ENCODE assay signal across 1 cellular context in the genomic region with DNA sequence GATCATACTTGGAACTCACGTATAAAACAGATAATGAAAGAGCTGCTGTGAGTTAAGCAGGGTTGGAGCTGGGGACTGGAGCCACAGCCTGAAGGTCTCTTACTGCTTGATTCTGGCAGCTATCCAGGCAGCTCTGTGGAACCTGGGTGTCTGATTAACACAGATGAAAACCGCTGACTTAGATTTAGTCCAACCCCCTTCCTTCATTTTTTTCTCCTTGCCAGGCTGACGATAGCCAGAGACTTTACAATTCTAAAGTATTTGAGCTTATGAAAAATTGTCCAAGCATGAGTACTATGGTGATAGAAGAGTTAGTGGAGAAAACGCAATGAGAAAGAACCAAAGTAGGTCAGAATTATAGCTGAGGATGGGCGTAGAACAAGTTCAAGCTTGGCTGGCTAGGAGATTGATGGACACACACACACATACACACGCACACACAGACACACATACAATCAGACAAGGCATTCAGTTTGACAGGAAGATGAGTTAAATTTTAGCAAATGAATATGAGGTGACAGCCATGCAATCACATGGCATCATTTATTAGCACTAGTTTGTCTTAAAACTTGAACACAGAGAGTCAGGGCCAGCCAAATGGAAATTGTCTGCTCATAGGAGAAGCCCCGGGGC.
TF ChIP-seq lines count a peak whose summit lies in the region.

No MANE protein-coding gene starts in this region.

TF ChIP-seq in GM12878, 131 proteins besides CTCF, POLR2A, EP300 and RAD21 (continued from another document):
- TF ChIP-seq, protein P1, sequence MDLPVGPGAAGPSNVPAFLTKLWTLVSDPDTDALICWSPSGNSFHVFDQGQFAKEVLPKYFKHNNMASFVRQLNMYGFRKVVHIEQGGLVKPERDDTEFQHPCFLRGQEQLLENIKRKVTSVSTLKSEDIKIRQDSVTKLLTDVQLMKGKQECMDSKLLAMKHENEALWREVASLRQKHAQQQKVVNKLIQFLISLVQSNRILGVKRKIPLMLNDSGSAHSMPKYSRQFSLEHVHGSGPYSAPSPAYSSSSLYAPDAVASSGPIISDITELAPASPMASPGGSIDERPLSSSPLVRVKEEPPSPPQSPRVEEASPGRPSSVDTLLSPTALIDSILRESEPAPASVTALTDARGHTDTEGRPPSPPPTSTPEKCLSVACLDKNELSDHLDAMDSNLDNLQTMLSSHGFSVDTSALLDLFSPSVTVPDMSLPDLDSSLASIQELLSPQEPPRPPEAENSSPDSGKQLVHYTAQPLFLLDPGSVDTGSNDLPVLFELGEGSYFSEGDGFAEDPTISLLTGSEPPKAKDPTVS (IDR thresholded peaks at IDR 0.05; ENCODE audit: low read depth, low read length) = no peak
- TF ChIP-seq ZBED1 (IDR thresholded peaks at IDR 0.05; ENCODE audit: borderline replicate concordance) (no peak), MYB (IDR thresholded peaks at IDR 0.05; ENCODE audit: borderline replicate concordance, low read depth, low read length) (no peak), SIX5 (IDR thresholded peaks at IDR 0.05; ENCODE audit: low read depth, low read length, severe bottlenecking) (no peak), STAT1 (conservative IDR thresholded peaks at IDR 0.05) (no peak), TARDBP (IDR thresholded peaks at IDR 0.05; ENCODE audit: borderline replicate concordance) (no peak), KDM1A (IDR thresholded peaks at IDR 0.05; ENCODE audit: borderline replicate concordance) (no peak), MTA3 (IDR thresholded peaks at IDR 0.05; ENCODE audit: borderline replicate concordance, low read length) (no peak), SPI1 (IDR thresholded peaks at IDR 0.05; ENCODE audit: borderline replicate concordance, insufficient read depth, low read depth, low read length) (no peak), STAT3 (IDR thresholded peaks at IDR 0.05; ENCODE audit: low read depth, low read length) (no peak), JUND (IDR thresholded peaks at IDR 0.05; ENCODE audit: low read depth, low read length) (no peak), ZNF24 (IDR thresholded peaks at IDR 0.05) (no peak), RBBP5 (conservative IDR thresholded peaks at IDR 0.05) (no peak)
- TF ChIP-seq, protein P2, sequence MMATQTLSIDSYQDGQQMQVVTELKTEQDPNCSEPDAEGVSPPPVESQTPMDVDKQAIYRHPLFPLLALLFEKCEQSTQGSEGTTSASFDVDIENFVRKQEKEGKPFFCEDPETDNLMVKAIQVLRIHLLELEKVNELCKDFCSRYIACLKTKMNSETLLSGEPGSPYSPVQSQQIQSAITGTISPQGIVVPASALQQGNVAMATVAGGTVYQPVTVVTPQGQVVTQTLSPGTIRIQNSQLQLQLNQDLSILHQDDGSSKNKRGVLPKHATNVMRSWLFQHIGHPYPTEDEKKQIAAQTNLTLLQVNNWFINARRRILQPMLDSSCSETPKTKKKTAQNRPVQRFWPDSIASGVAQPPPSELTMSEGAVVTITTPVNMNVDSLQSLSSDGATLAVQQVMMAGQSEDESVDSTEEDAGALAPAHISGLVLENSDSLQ (IDR thresholded peaks at IDR 0.05) = peak; percentile 82
- TF ChIP-seq, protein P3, sequence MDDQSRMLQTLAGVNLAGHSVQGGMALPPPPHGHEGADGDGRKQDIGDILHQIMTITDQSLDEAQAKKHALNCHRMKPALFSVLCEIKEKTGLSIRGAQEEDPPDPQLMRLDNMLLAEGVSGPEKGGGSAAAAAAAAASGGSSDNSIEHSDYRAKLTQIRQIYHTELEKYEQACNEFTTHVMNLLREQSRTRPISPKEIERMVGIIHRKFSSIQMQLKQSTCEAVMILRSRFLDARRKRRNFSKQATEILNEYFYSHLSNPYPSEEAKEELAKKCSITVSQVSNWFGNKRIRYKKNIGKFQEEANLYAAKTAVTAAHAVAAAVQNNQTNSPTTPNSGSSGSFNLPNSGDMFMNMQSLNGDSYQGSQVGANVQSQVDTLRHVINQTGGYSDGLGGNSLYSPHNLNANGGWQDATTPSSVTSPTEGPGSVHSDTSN (IDR thresholded peaks at IDR 0.05; ENCODE audit: insufficient replicate concordance, low read depth, low read length) = peak; percentile 6
